16 cellular contexts compared by ENCODE assay signal in the genomic region with DNA sequence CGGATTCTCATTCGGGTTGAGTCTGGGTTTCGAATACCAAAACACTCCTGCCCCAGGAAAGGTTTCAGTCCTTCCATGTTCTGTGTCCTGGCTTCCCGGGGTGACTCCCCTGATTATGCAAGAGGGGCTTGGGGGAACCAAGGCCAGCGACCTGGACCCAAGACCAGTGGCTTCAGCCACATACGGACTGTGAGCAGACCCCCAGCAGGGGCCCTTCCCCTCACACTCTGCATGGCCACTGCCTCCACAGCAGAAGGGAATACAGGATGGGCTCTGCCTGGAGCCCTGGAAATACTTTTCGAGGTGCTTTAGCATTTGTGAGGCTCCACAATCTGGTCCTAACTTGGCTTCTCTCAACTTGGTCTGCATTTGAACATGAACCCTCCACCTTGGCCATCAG. TPM values are rescaled to one million over a fixed set of nuclear protein-coding genes. Genes with fewer than 3 reads are reported as not detected.
DNase-seq lines count a peak whose midpoint lies in the region; ATAC-seq and TF ChIP-seq lines count a peak whose summit lies in the region.
"Had no signal": no experiment of that assay in that cellular context is flagged by ENCODE, and none has a peak within 500 bp of the region (broad histone marks: within the 10 kb centered on the region; RNA-seq: fewer than 3 reads in every experiment).

No MANE protein-coding gene starts in this region.

- DNase-seq in Calu3 (no peak), dorsolateral prefrontal cortex (no peak), gastrocnemius medialis (no peak), activated gamma-delta T cell (lab: John Stamatoyannopoulos, UW) (no peak)
- DNase-seq in activated CD4-positive, CD25-positive, alpha-beta regulatory T cell treated with anti-CD3 and anti-CD28 coated beads, Interleukin-2, amount 50 U/mL, for 72 hours, result no peak
- DNase-seq in stimulated activated CD4-positive, alpha-beta T cell treated with anti-CD3 and anti-CD28 coated beads, Interleukin-2, amount 100 ng/mL, for 24 hours, result no peak
- DNase-seq: amniotic stem cell, EL, NCI-H1436, ovary, RPMI8226 had no signal

- peaks cover 66 to 73% (median 70%) of the 10 kb centered on the region in 10 experiments for H3K4me1 ChIP-seq in BLaER1 treated with 17β-estradiol and CSF1 and Interleukin-3, amounts not matched to agents 10 nM and 100 nM
- peaks cover 73 to 80% of the 10 kb centered on the region in 2 donors for H3K4me1 ChIP-seq in gastrocnemius medialis

- H3K9me3 Mint-ChIP-seq in Calu3 (ENCODE audit: low read depth, unreplicated experiment), result no peaks in the 10 kb centered on the region
- H3K9me3 Mint-ChIP-seq: mesothelial cell of epicardium had no signal

- CTCF ChIA-PET in Calu3 (lab: Charles Lee), result interaction anchor here (4.4 kb wide), 1 partner anchor 38 kb away, joined by 22 read pairs; no protein-coding TSS in a partner anchor

- peak overlapping the region in 5 of 11 experiments; percentile 16 to 52 (median 28); a peak in 5 of 22 replicates for H3K9ac ChIP-seq in BLaER1 treated with 17β-estradiol and CSF1 and Interleukin-3, amounts not matched to agents 10 nM and 100 nM
- H3K9ac ChIP-seq: KMS-11 had no signal

- H3K4me2 ChIP-seq in BLaER1 treated with 17β-estradiol and CSF1 and Interleukin-3, amounts not matched to agents 10 nM and 100 nM, result peak overlapping the region; percentile 90 to 100 (median 99)
- H3K4me2 ChIP-seq: KMS-11 had no signal

- peaks cover 20% of the 10 kb centered on the region for H3K4me1 Mint-ChIP-seq in Calu3 (ENCODE audit: low read depth, unreplicated experiment)

- H3K27ac Mint-ChIP-seq in Calu3 (ENCODE audit: unreplicated experiment), result peak overlapping the region; percentile 9
- H3K27ac Mint-ChIP-seq: mesothelial cell of epicardium had no signal

- no peak for TF ChIP-seq CTCF in Calu3 (IDR thresholded peaks at IDR 0.05; ENCODE audit: unreplicated experiment)
- no peak for TF ChIP-seq CTCF in dorsolateral prefrontal cortex (IDR thresholded peaks at IDR 0.05 in 54 of 56, conservative IDR thresholded peaks at IDR 0.05 in 2 of 56; ENCODE audit: low read depth in 1 of 56, partially characterized antibody in 56 of 56)
- TF ChIP-seq CTCF in gastrocnemius medialis (IDR thresholded peaks at IDR 0.05 in 4 of 5, conservative IDR thresholded peaks at IDR 0.05 in 1 of 5), result no peak

- no peak overlapping the region for H3K4me3 ChIP-seq in BLaER1 treated with 17β-estradiol and CSF1 and Interleukin-3, amounts not matched to agents 10 nM and 100 nM
- H3K4me3 ChIP-seq in dorsolateral prefrontal cortex (no peak overlapping the region), gastrocnemius medialis (no peak overlapping the region)
- H3K4me3 ChIP-seq: ovary had no signal

- H3K36me3 ChIP-seq in BLaER1 treated with 17β-estradiol and CSF1 and Interleukin-3, amounts not matched to agents 10 nM and 100 nM, result peaks cover 37 to 93% (median 71%) of the 10 kb centered on the region in 11 experiments
- peaks cover 0 to 24% of the 10 kb centered on the region in 2 donors for H3K36me3 ChIP-seq in gastrocnemius medialis
- H3K36me3 ChIP-seq: ovary had no signal

- in situ Hi-C loops in gastrocnemius medialis (cut with MboI; ENCODE audit: low sequenced_read_pairs in 4 of 4), result no loop called here

- no peak for TF ChIP-seq POLR2A in gastrocnemius medialis (IDR thresholded peaks at IDR 0.05)

- BruUV-seq in Calu3 (replicated peaks; lab: Mats Ljungman, UMichigan), result no TSS peak

- no peaks in the 10 kb centered on the region for H3K9me3 ChIP-seq in BLaER1 treated with 17β-estradiol and CSF1 and Interleukin-3, amounts not matched to agents 10 nM and 100 nM (replicated peaks in 1 of 11)
- H3K9me3 ChIP-seq in gastrocnemius medialis, result no peaks in the 10 kb centered on the region
- H3K9me3 ChIP-seq: ovary had no signal

- ATAC-seq in gastrocnemius medialis (no peak), HG03159 (IDR thresholded peaks at IDR 0.05; ENCODE audit: unreplicated experiment) (no peak)

- peaks cover 3% of the 10 kb centered on the region for H3K36me3 Mint-ChIP-seq in Calu3 (ENCODE audit: insufficient read depth, unreplicated experiment)

- no peaks in the 10 kb centered on the region for H3K27me3 ChIP-seq in BLaER1 treated with 17β-estradiol and CSF1 and Interleukin-3, amounts not matched to agents 10 nM and 100 nM
- H3K27me3 ChIP-seq in dorsolateral prefrontal cortex (no peaks in the 10 kb centered on the region), gastrocnemius medialis (no peaks in the 10 kb centered on the region)
- H3K27me3 ChIP-seq: ovary had no signal

- no peak overlapping the region for H3K4me3 Mint-ChIP-seq in Calu3 (ENCODE audit: low read depth, unreplicated experiment)
- H3K4me3 Mint-ChIP-seq: CD14-positive monocyte, mesothelial cell of epicardium had no signal

- H3K27ac ChIP-seq in BLaER1 treated with 17β-estradiol and CSF1 and Interleukin-3, amounts not matched to agents 10 nM and 100 nM, result peak overlapping the region in 3 of 11 experiments; percentile 1 to 80 (median 5); a peak in 3 of 22 replicates
- H3K27ac ChIP-seq in dorsolateral prefrontal cortex (peak overlapping the region in 56 of 59 donors; percentile 3 to 97 (median 90)), gastrocnemius medialis (peak overlapping the region; percentile 74 to 86 (median 82))
- H3K27ac ChIP-seq: KMS-11, ovary had no signal

- H3K27me3 Mint-ChIP-seq in Calu3 (ENCODE audit: unreplicated experiment), result no peaks in the 10 kb centered on the region

- peaks cover 12 to 100% (median 85%) of the 10 kb centered on the region in 11 experiments; a peak in 20 of 22 replicates for H4K20me1 ChIP-seq in BLaER1 treated with 17β-estradiol and CSF1 and Interleukin-3, amounts not matched to agents 10 nM and 100 nM

- intact Hi-C loops in Calu3 (cut with micrococcal nuclease; ENCODE audit: unreplicated experiment) (no loop called here), dorsolateral prefrontal cortex (cut with DNase I) (no loop called here), gastrocnemius medialis (cut with DNase I; ENCODE audit: low total_unique reads) (loop anchor here (2.0 kb wide), 1 partner anchor 18 kb away; a partner anchor contains a TSS)

RNA-seq across cellular contexts. Expression of a gene that starts 19.1 kb away (rescaled TPM):
- total RNA-seq in Calu3 (2022) (41.8 and 44.0 TPM in 2 replicates), dorsolateral prefrontal cortex (10 to 100 TPM; 25.9 to 77.6 (median 46.8) TPM), gastrocnemius medialis (10 to 100 TPM; 12.2 to 27.1 (median 17.0) TPM)

RNA-seq across cellular contexts. Expression of a gene that starts 27.5 kb away (rescaled TPM):
- 17.0 and 17.2 TPM in 2 replicates for total RNA-seq in Calu3 (2022)
- 100 to 1,000 TPM in 84 of 120 experiments, 10 to 100 TPM in 36; 71.9 to 264 (median 114) TPM for total RNA-seq in dorsolateral prefrontal cortex
- 10 to 100 TPM; 28.3 to 62.6 (median 45.6) TPM for total RNA-seq in gastrocnemius medialis

RNA-seq across cellular contexts. Expression of a gene that starts 41.9 kb away (rescaled TPM):
- total RNA-seq in Calu3 (2022) (8.2 and 11.0 TPM in 2 replicates), dorsolateral prefrontal cortex (100 to 1,000 TPM in 51 of 120 experiments, 10 to 100 TPM in 69; 33.3 to 206 (median 93.7) TPM), gastrocnemius medialis (10 to 100 TPM; 17.0 to 27.0 (median 22.3) TPM)
